Comparison of ENCODE assay signal across 9 cellular contexts in genomic region chr10:1050555-1050954, GRCh38. TPM values are rescaled to one million over a fixed set of nuclear protein-coding genes. Genes with fewer than 3 reads are reported as not detected.
DNase-seq lines count a peak whose midpoint lies in the region; ATAC-seq and TF ChIP-seq lines count a peak whose summit lies in the region.
"Had no signal": no experiment of that assay in that cellular context is flagged by ENCODE, and none has a peak within 500 bp of the region (broad histone marks: within the 10 kb centered on the region; RNA-seq: fewer than 3 reads in every experiment).

No MANE protein-coding gene starts in this region.

- no peak for TF ChIP-seq CTCF in Panc1 (IDR thresholded peaks at IDR 0.05)

- peaks cover 6% of the 10 kb centered on the region for H3K36me3 ChIP-seq in Panc1 (ENCODE audit: control insufficient read depth, insufficient read depth, low read length)
- peaks cover 3 to 71% of the 10 kb centered on the region in 2 donors for H3K36me3 ChIP-seq in neuronal stem cell (replicated peaks in 1 of 2; ENCODE audit: control insufficient read depth in 2 of 2, insufficient read depth in 2 of 2, low read length in 2 of 2)

- peaks cover 5% of the 10 kb centered on the region for H3K79me1 ChIP-seq in neuronal stem cell (ENCODE audit: low read depth, low read length)

- H3K9me3 ChIP-seq in Panc1 (ENCODE audit: control insufficient read depth, insufficient read depth, low read depth, low read length) (no peaks in the 10 kb centered on the region), neuronal stem cell (replicated peaks in 1 of 2; ENCODE audit: control insufficient read depth in 2 of 2, insufficient read depth in 1 of 2, low read depth in 1 of 2, low read length in 2 of 2) (peaks cover 1 to 4% of the 10 kb centered on the region in 2 donors)

- H3K9ac ChIP-seq in neuronal stem cell (ENCODE audit: low read depth, low read length, poor library complexity) = no peak overlapping the region

- H3K4me2 ChIP-seq in neuronal stem cell (ENCODE audit: insufficient read depth, low read length, poor library complexity, severe bottlenecking) = peak overlapping the region; percentile 49

- ATAC-seq in Panc1 (no peak), GM18873 (IDR thresholded peaks at IDR 0.05; ENCODE audit: low FRiP score, unreplicated experiment) (no peak)

- H3K4me1 ChIP-seq in Panc1 (ENCODE audit: control insufficient read depth, insufficient read depth, low read length) = peaks cover 24% of the 10 kb centered on the region
- peaks cover 9 to 20% of the 10 kb centered on the region in 2 donors for H3K4me1 ChIP-seq in neuronal stem cell (ENCODE audit: control insufficient read depth in 2 of 2, insufficient read depth in 1 of 2, low read depth in 1 of 2, low read length in 2 of 2)

- WGBS in neuronal stem cell (ENCODE audit: extremely low coverage in 2 of 2, insufficient read length in 2 of 2, insufficient replicate concordance in 1 of 2), 2 donors = no CpG with 5 or more reads among the region's 4 CpGs

- in situ Hi-C loops in Panc1 (cut with HindIII; ENCODE audit: low pct_unique_long_range_greater_than_20kb, low sequenced_read_pairs) = no loop called here

- no peak overlapping the region for H2AFZ ChIP-seq in neuronal stem cell (ENCODE audit: low read length)

- H3K14ac ChIP-seq in neuronal stem cell (ENCODE audit: low read length) = no peak overlapping the region

- H3K4ac ChIP-seq in neuronal stem cell (ENCODE audit: low read length) = no peak overlapping the region

- peak overlapping the region; percentile 89 for H3K27ac ChIP-seq in Panc1 (ENCODE audit: low read length)
- H3K27ac ChIP-seq in neuronal stem cell (replicated peaks; ENCODE audit: low read length) = no peak overlapping the region

- H4K91ac ChIP-seq in neuronal stem cell (ENCODE audit: low read depth, low read length, poor library complexity) = no peak overlapping the region

- no peak overlapping the region for H2AK5ac ChIP-seq in neuronal stem cell (ENCODE audit: low read depth, low read length)

- intact Hi-C loops in Panc1 (cut with micrococcal nuclease; ENCODE audit: unreplicated experiment) = no loop called here

- H3K27me3 ChIP-seq in Panc1 (ENCODE audit: control insufficient read depth, insufficient read depth, low read length) (no peaks in the 10 kb centered on the region), neuronal stem cell (ENCODE audit: control insufficient read depth in 3 of 3, insufficient read depth in 3 of 3, low read depth in 1 of 3, low read length in 3 of 3) (no peaks in the 10 kb centered on the region)

- no peak overlapping the region for H2BK120ac ChIP-seq in neuronal stem cell (ENCODE audit: low read depth, low read length)

- H3K18ac ChIP-seq in neuronal stem cell (ENCODE audit: low read length) = no peak overlapping the region

- no peak overlapping the region for H2BK12ac ChIP-seq in neuronal stem cell (ENCODE audit: low read length)

- POLR2A ChIA-PET in Panc1 (lab: Charles Lee) = no interaction called here

- H3K23ac ChIP-seq in neuronal stem cell (ENCODE audit: low read depth, low read length, poor library complexity) = no peak overlapping the region

- H2BK15ac ChIP-seq in neuronal stem cell (ENCODE audit: low read length) = no peak overlapping the region

- CTCF ChIA-PET in Panc1 (lab: Charles Lee) = no interaction called here

- no peak overlapping the region for H4K8ac ChIP-seq in neuronal stem cell (ENCODE audit: low read depth, low read length)

- H3K4me3 ChIP-seq in Panc1 (ENCODE audit: low read depth in 2 of 2, low read length in 2 of 2) (peak overlapping the region; percentile 60 to 89), neuronal stem cell (ENCODE audit: low read length in 2 of 2) (peak overlapping the region; percentile 48 to 83)

- no peak overlapping the region for H2BK5ac ChIP-seq in neuronal stem cell (ENCODE audit: low read length)

- DNase-seq in NCI-H526 (lab: John Stamatoyannopoulos, UW) = peak; percentile 63 to 72
- no peak for DNase-seq in NCI-H526 treated with DMSO at 0.1 percent for 48 hours (lab: John Stamatoyannopoulos, UW)
- DNase-seq in Panc1 (ENCODE audit: low read depth, low spot score) = no peak
- peak; percentile 62 for DNase-seq in central memory CD4-positive, alpha-beta T cell
- DNase-seq in neuronal stem cell (ENCODE audit: low spot score) = no peak
- DNase-seq in Ammon's horn (ENCODE audit: low spot score) = no peak
- DNase-seq in EL = no peak

- no TSS peak for BruUV-seq in Panc1 (replicated peaks; lab: Mats Ljungman, UMichigan)

RNA-seq across cellular contexts. Expression of gene IDI1, which starts 1.6 kb away (rescaled TPM):
- total RNA-seq in Panc1 (2021; ENCODE audit: unreplicated experiment) = 47.9 TPM
- 22.5 TPM for polyA plus RNA-seq in Panc1 (2012; ENCODE audit: insufficient read length)
- polyA plus RNA-seq in neuronal stem cell (2013, experiment 1 of 2) = 161 TPM
- 163 TPM for polyA plus RNA-seq in neuronal stem cell (2013, experiment 2 of 2)

RNA-seq across cellular contexts. Expression of gene WDR37, which starts 5.6 kb away (rescaled TPM):
- 9.6 TPM for total RNA-seq in Panc1 (2021; ENCODE audit: unreplicated experiment)
- 5.0 TPM for polyA plus RNA-seq in Panc1 (2012; ENCODE audit: insufficient read length)
- polyA plus RNA-seq in neuronal stem cell (2013, experiment 1 of 2) = 7.2 TPM
- 7.3 TPM for polyA plus RNA-seq in neuronal stem cell (2013, experiment 2 of 2)

RNA-seq across cellular contexts. Expression of gene IDI2, which starts 24.9 kb away (rescaled TPM):
- not detected for total RNA-seq in Panc1 (2021; ENCODE audit: unreplicated experiment)
- not detected for polyA plus RNA-seq in Panc1 (2012; ENCODE audit: insufficient read length)
- 0.03 TPM for polyA plus RNA-seq in neuronal stem cell (2013, experiment 1 of 2)
- not detected for polyA plus RNA-seq in neuronal stem cell (2013, experiment 2 of 2)
- total RNA-seq: temporal lobe had no signal

Comparison
In these comparisons a context has a peak if more than half of its experiments do, and no peak if none do; other contexts are left out.
1. DNase-seq: peak in NCI-H526 (2 of 2) and central memory CD4-positive, alpha-beta T cell (single experiment); none in NCI-H526 treated with DMSO at 0.1 percent for 48 hours (single experiment), Panc1 (single experiment), neuronal stem cell (single experiment), Ammon's horn (single experiment) and EL (single experiment).